ENCODE assay signal across 10 cellular contexts in genomic region chr6:166005401-166005845, GRCh38.
DNase-seq lines count a peak whose midpoint lies in the region; ATAC-seq, FAIRE-seq and TF ChIP-seq lines count a peak whose summit lies in the region.
"Had no signal": no experiment of that assay in that cellular context is flagged by ENCODE, and none has a peak within 500 bp of the region (broad histone marks: within the 10 kb centered on the region; RNA-seq: fewer than 3 reads in every experiment).

No MANE protein-coding gene starts in this region.

- TF ChIP-seq EP300 in A549 (IDR thresholded peaks at IDR 0.05) = no peak

- TF ChIP-seq POLR2A in A549 (IDR thresholded peaks at IDR 0.05; ENCODE audit: low read length) = no peak

- FAIRE-seq in A549 (lab: Jason Lieb, UNC) = no peak

- H3K4me1 ChIP-seq in A549 = peaks cover 46% of the 10 kb centered on the region
- H3K4me1 ChIP-seq: colonic mucosa had no signal

- in situ Hi-C loops in SK-MEL-5 (cut with HindIII; ENCODE audit: low pct_unique_long_range_greater_than_20kb, low sequenced_read_pairs) = no loop called here

- CTCF ChIA-PET in A549 (lab: Yijun Ruan, JAX) = interaction anchor here (1.1 to 5.8 kb wide), 7 partner anchors 14 to 120 kb away, joined by 3 to 52 read pairs (median 5); no protein-coding TSS in a partner anchor

- peak overlapping the region; percentile 29; the same call in 2 of the 3 replicates for H3K4me3 ChIP-seq in A549
- H3K4me3 ChIP-seq: colonic mucosa had no signal

- 2% methylated on average over 10 of the region's 19 CpGs for WGBS in A549 (ENCODE audit: missing lambda C conversion rate)

- TF ChIP-seq CTCF in A549 (IDR thresholded peaks at IDR 0.05) (no peak), omental fat pad (IDR thresholded peaks at IDR 0.05) (no peak)

- H3K27ac ChIP-seq in A549 = peak overlapping the region; percentile 99
- H3K27ac ChIP-seq: colonic mucosa had no signal

- H3K4me2 ChIP-seq in A549 = peak overlapping the region; percentile 99

- peaks cover 13% of the 10 kb centered on the region; the same call in 2 of the 3 replicates for H3K9me3 ChIP-seq in A549
- H3K9me3 ChIP-seq: colonic mucosa had no signal

- TF ChIP-seq RAD21 in A549 (conservative IDR thresholded peaks at IDR 0.05 in 1 of 2, IDR thresholded peaks at IDR 0.05 in 1 of 2) = no peak

- DNase-seq in A549 (ENCODE audit: low read depth in 1 of 2, low spot score in 1 of 2) (peak; percentile 50 to 72), SK-MEL-5 (ENCODE audit: low read depth, low spot score) (peak; percentile 72), globus pallidus (ENCODE audit: low spot score) (peak; percentile 43), omental fat pad (ENCODE audit: low spot score) (no peak), NCI-H82 (lab: John Stamatoyannopoulos, UW) (no peak)
- no peak for DNase-seq in activated CD4-positive, alpha-beta T cell treated with anti-CD3 and anti-CD28 coated beads for 4 hours
- DNase-seq: stimulated activated CD4-positive, alpha-beta T cell treated with anti-CD3 and anti-CD28 coated beads, Interleukin-15, amount 100 ng/mL, for 24 hours had no signal

- peak; percentile 17 to 31; a peak in 4 of 6 replicates for ATAC-seq in A549
- peak; percentile 39 for ATAC-seq in omental fat pad (ENCODE audit: low FRiP score)
- no peak for ATAC-seq in GM21515 (IDR thresholded peaks at IDR 0.05; ENCODE audit: unreplicated experiment)
- no peak for ATAC-seq in GM21423 (IDR thresholded peaks at IDR 0.05; ENCODE audit: unreplicated experiment)

- POLR2A ChIA-PET in A549 (lab: Yijun Ruan, JAX) = interaction anchor here (1.0 to 4.1 kb wide), 5 partner anchors 21 to 101 kb away, joined by 4 to 79 read pairs (median 6); no protein-coding TSS in a partner anchor

TF ChIP-seq in A549, 52 proteins besides CTCF, POLR2A, EP300 and RAD21 (continues in another document):
- no peak for TF ChIP-seq CBX8 (IDR thresholded peaks at IDR 0.05)
- TF ChIP-seq, protein P1, sequence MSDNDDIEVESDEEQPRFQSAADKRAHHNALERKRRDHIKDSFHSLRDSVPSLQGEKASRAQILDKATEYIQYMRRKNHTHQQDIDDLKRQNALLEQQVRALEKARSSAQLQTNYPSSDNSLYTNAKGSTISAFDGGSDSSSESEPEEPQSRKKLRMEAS (IDR thresholded peaks at IDR 0.05) = no peak; the same call in 1 of the 2 replicates
- TF ChIP-seq KDM1A (IDR thresholded peaks at IDR 0.05; ENCODE audit: low read depth) = no peak
- TF ChIP-seq HOXB13 (CRISPR knock-in tag; IDR thresholded peaks at IDR 0.05; ENCODE audit: low read depth) = no peak; the same call in none of the 2 replicates
- no peak for TF ChIP-seq NFE2L2 (conservative IDR thresholded peaks at IDR 0.05; ENCODE audit: low read length)
- 0 out of 2 replicates have a peak, but pooled peaks have one; percentile 15 for TF ChIP-seq TP53 (CRISPR knock-in tag; IDR thresholded peaks at IDR 0.05)
- no peak for TF ChIP-seq SREBF2 (IDR thresholded peaks at IDR 0.05)
- no peak for TF ChIP-seq MAFK (IDR thresholded peaks at IDR 0.05; ENCODE audit: partially characterized antibody)
- TF ChIP-seq ZSCAN20 (CRISPR knock-in tag; IDR thresholded peaks at IDR 0.05) = peak; percentile 82
- no peak for TF ChIP-seq CBX2 (IDR thresholded peaks at IDR 0.05; ENCODE audit: borderline replicate concordance, low read depth)
- TF ChIP-seq MYC (IDR thresholded peaks at IDR 0.05; ENCODE audit: borderline replicate concordance, low read length) = no peak
- TF ChIP-seq TFCP2L1 (CRISPR knock-in tag; IDR thresholded peaks at IDR 0.05) = peak; percentile 77; the same call in 1 of the 2 replicates
- no peak for TF ChIP-seq CHD2 (IDR thresholded peaks at IDR 0.05; ENCODE audit: low read length, partially characterized antibody)
- no peak for TF ChIP-seq FOXS1 (CRISPR knock-in tag; IDR thresholded peaks at IDR 0.05)
- no peak for TF ChIP-seq JUNB (IDR thresholded peaks at IDR 0.05)
- TF ChIP-seq ZC3H11A (IDR thresholded peaks at IDR 0.05) = no peak
- TF ChIP-seq NR3C1 (IDR thresholded peaks at IDR 0.05) = no peak
- TF ChIP-seq ZNF302 (CRISPR knock-in tag; IDR thresholded peaks at IDR 0.05) = no peak
- TF ChIP-seq HDAC2 (IDR thresholded peaks at IDR 0.05) = no peak
- TF ChIP-seq KDM5A (IDR thresholded peaks at IDR 0.05) = no peak
- no peak for TF ChIP-seq GATA3 (IDR thresholded peaks at IDR 0.05; ENCODE audit: borderline replicate concordance)
- peak; percentile 92 for TF ChIP-seq HOXB5 (CRISPR knock-in tag; IDR thresholded peaks at IDR 0.05)
- no peak for TF ChIP-seq CHD4 (IDR thresholded peaks at IDR 0.05; ENCODE audit: borderline replicate concordance)
- TF ChIP-seq HEYL (CRISPR knock-in tag; IDR thresholded peaks at IDR 0.05) = 0 out of 2 replicates have a peak, but pooled peaks have one; percentile 1
- TF ChIP-seq JUN (IDR thresholded peaks at IDR 0.05) = no peak
- no peak for TF ChIP-seq HOXA7 (CRISPR knock-in tag; IDR thresholded peaks at IDR 0.05)
- no peak for TF ChIP-seq E2F6 (IDR thresholded peaks at IDR 0.05; ENCODE audit: borderline replicate concordance, low read depth)
- no peak for TF ChIP-seq SMC3 (IDR thresholded peaks at IDR 0.05)
- peak; percentile 82 for TF ChIP-seq EHF (CRISPR knock-in tag; IDR thresholded peaks at IDR 0.05)
- no peak for TF ChIP-seq BCL3 (IDR thresholded peaks at IDR 0.05)
- TF ChIP-seq RARB (CRISPR knock-in tag; IDR thresholded peaks at IDR 0.05) = peak; percentile 50; the same call in 1 of the 2 replicates
- TF ChIP-seq, protein P2, sequence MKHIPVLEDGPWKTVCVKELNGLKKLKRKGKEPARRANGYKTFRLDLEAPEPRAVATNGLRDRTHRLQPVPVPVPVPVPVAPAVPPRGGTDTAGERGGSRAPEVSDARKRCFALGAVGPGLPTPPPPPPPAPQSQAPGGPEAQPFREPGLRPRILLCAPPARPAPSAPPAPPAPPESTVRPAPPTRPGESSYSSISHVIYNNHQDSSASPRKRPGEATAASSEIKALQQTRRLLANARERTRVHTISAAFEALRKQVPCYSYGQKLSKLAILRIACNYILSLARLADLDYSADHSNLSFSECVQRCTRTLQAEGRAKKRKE (CRISPR knock-in tag; IDR thresholded peaks at IDR 0.05; ENCODE audit: low read depth) = peak; percentile 57
- TF ChIP-seq, protein P3, sequence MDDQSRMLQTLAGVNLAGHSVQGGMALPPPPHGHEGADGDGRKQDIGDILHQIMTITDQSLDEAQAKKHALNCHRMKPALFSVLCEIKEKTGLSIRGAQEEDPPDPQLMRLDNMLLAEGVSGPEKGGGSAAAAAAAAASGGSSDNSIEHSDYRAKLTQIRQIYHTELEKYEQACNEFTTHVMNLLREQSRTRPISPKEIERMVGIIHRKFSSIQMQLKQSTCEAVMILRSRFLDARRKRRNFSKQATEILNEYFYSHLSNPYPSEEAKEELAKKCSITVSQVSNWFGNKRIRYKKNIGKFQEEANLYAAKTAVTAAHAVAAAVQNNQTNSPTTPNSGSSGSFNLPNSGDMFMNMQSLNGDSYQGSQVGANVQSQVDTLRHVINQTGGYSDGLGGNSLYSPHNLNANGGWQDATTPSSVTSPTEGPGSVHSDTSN (IDR thresholded peaks at IDR 0.05) = no peak
- TF ChIP-seq RFX5 (IDR thresholded peaks at IDR 0.05) = no peak
- TF ChIP-seq, protein P4, sequence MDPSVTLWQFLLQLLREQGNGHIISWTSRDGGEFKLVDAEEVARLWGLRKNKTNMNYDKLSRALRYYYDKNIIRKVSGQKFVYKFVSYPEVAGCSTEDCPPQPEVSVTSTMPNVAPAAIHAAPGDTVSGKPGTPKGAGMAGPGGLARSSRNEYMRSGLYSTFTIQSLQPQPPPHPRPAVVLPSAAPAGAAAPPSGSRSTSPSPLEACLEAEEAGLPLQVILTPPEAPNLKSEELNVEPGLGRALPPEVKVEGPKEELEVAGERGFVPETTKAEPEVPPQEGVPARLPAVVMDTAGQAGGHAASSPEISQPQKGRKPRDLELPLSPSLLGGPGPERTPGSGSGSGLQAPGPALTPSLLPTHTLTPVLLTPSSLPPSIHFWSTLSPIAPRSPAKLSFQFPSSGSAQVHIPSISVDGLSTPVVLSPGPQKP (IDR thresholded peaks at IDR 0.05; ENCODE audit: low read depth, low read length) = no peak
- TF ChIP-seq RNF2 (IDR thresholded peaks at IDR 0.05; ENCODE audit: borderline replicate concordance, low read depth) = no peak
- no peak for TF ChIP-seq CEBPB (IDR thresholded peaks at IDR 0.05)

Comparison
In these comparisons a context has a peak if more than half of its experiments do, and no peak if none do; other contexts are left out.
1. ATAC-seq: peak in A549 (2 of 2) and omental fat pad (single experiment); none in GM21515 (single experiment) and GM21423 (single experiment).
2. DNase-seq: peak in A549 (2 of 2), SK-MEL-5 (single experiment) and globus pallidus (single experiment); none in omental fat pad (single experiment), NCI-H82 (single experiment) and activated CD4-positive, alpha-beta T cell treated with anti-CD3 and anti-CD28 coated beads for 4 hours (0 of 2).